ENCODE assay signal across 2 cellular contexts in the genomic region with DNA sequence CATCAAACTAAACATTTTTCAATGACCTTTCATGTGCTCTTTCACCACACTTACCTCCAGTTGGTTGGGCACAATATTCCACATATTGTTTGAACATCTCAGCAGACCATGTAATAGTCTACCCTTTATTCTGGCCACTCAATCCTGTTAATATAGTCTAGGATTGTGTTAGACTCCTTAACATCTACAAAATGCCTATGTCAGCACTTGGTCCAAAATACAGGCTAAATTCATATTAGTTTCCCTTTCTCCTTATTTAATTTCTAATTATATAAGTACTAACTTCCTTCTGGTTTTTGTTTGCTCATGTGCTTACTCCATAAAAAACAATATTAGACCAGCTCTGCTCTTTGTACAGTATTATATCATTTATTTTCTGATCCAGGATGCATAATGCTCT.
TF ChIP-seq lines count a peak whose summit lies in the region.

No MANE protein-coding gene starts in this region.

TF ChIP-seq in HepG2, 621 proteins besides CTCF, POLR2A, EP300 and RAD21:
- TF ChIP-seq, protein P1, sequence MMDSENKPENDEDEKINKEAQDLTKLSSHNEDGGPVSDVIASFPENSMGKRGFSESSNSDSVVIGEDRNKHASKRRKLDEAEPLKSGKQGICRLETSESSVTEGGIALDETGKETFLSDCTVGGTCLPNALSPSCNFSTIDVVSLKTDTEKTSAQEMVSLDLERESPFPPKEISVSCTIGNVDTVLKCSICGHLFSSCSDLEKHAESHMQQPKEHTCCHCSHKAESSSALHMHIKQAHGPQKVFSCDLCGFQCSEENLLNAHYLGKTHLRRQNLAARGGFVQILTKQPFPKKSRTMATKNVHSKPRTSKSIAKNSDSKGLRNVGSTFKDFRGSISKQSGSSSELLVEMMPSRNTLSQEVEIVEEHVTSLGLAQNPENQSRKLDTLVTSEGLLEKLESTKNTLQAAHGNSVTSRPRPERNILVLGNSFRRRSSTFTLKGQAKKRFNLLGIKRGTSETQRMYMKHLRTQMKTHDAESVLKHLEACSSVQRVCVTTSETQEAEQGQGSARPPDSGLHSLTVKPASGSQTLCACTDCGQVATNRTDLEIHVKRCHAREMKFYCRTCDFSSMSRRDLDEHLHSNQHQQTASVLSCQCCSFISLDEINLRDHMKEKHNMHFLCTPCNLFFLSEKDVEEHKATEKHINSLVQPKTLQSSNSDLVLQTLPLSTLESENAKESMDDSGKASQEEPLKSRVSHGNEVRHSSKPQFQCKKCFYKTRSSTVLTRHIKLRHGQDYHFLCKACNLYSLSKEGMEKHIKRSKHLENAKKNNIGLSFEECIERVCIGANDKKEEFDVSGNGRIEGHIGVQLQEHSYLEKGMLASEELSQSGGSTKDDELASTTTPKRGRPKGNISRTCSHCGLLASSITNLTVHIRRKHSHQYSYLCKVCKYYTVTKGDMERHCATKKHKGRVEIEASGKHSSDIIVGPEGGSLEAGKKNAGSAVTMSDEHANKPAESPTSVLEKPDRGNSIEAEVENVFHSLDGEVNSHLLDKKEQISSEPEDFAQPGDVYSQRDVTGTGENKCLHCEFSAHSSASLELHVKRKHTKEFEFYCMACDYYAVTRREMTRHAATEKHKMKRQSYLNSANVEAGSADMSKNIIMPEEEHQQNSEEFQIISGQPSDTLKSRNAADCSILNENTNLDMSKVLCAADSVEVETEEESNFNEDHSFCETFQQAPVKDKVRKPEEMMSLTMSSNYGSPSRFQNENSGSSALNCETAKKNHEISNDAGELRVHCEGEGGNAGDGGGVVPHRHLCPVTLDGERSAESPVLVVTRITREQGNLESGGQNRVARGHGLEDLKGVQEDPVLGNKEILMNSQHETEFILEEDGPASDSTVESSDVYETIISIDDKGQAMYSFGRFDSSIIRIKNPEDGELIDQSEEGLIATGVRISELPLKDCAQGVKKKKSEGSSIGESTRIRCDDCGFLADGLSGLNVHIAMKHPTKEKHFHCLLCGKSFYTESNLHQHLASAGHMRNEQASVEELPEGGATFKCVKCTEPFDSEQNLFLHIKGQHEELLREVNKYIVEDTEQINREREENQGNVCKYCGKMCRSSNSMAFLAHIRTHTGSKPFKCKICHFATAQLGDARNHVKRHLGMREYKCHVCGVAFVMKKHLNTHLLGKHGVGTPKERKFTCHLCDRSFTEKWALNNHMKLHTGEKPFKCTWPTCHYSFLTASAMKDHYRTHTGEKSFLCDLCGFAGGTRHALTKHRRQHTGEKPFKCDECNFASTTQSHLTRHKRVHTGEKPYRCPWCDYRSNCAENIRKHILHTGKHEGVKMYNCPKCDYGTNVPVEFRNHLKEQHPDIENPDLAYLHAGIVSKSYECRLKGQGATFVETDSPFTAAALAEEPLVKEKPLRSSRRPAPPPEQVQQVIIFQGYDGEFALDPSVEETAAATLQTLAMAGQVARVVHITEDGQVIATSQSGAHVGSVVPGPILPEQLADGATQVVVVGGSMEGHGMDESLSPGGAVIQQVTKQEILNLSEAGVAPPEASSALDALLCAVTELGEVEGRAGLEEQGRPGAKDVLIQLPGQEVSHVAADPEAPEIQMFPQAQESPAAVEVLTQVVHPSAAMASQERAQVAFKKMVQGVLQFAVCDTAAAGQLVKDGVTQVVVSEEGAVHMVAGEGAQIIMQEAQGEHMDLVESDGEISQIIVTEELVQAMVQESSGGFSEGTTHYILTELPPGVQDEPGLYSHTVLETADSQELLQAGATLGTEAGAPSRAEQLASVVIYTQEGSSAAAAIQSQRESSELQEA (CRISPR knock-in tag; IDR thresholded peaks at IDR 0.05; ENCODE audit: not compliant biosample characterization) = no peak
- peak; percentile 67 for TF ChIP-seq MAFF (IDR thresholded peaks at IDR 0.05; ENCODE audit: low read depth, low read length)
- TF ChIP-seq MAFK (conservative IDR thresholded peaks at IDR 0.05 in 1 of 2, IDR thresholded peaks at IDR 0.05 in 1 of 2; ENCODE audit: low read length in 2 of 2) = peak; percentile 61 to 84
TF ChIP-seq in HepG2: peak in this region for 2.

TF ChIP-seq in H1, 55 proteins besides CTCF, POLR2A, EP300 and RAD21:
- TF ChIP-seq KDM4A (IDR thresholded peaks at IDR 0.05; ENCODE audit: low read depth, low read length, severe bottlenecking) (no peak), MAFK (IDR thresholded peaks at IDR 0.05; ENCODE audit: low read depth, low read length) (peak; percentile 67; the same call in 1 of the 2 replicates), HDAC2 (IDR thresholded peaks at IDR 0.05; ENCODE audit: borderline replicate concordance in 1 of 2, low read depth in 2 of 2, low read length in 2 of 2) (no peak)
